Comparison of ENCODE assay signal across 8 cellular contexts in genomic region chr12:66861157-66861750, GRCh38.
DNase-seq lines count a peak whose midpoint lies in the region; ATAC-seq and TF ChIP-seq lines count a peak whose summit lies in the region.

No MANE protein-coding gene starts in this region.

- CTCF ChIA-PET in HEK293 (lab: Yijun Ruan, JAX), result interaction anchor here (0.6 to 2.5 kb wide), 24 partner anchors 10 to 1970 kb away, joined by 3 to 26 read pairs (median 4); partner anchors contain the start of gene CAND1

- peak; percentile 77 for TF ChIP-seq CTCF in HEK293 (tag by site-specific recombination; IDR thresholded peaks at IDR 0.05)
- peak; percentile 94 for TF ChIP-seq CTCF in liver (IDR thresholded peaks at IDR 0.05; ENCODE audit: low read depth, low read length, missing input control)

- H3K4me1 ChIP-seq in HEK293 (ENCODE audit: control insufficient read depth, insufficient read depth, low read length) (no peaks in the 10 kb centered on the region), liver (ENCODE audit: control insufficient read depth in 4 of 4, insufficient read depth in 4 of 4, low read length in 3 of 4) (no peaks in the 10 kb centered on the region)

- no peaks in the 10 kb centered on the region for H3K36me3 ChIP-seq in HEK293 (ENCODE audit: control insufficient read depth in 2 of 2, insufficient read depth in 1 of 2, low read length in 2 of 2)
- H3K36me3 ChIP-seq in liver (ENCODE audit: control insufficient read depth in 4 of 4, insufficient read depth in 3 of 4, low read depth in 1 of 4, low read length in 3 of 4), result no peaks in the 10 kb centered on the region

- POLR2A ChIA-PET in HEK293 (lab: Yijun Ruan, JAX), result no interaction called here

- no peak for ATAC-seq in GM19023 (IDR thresholded peaks at IDR 0.05; ENCODE audit: unreplicated experiment)

- DNase-seq in GDM1 (lab: John Stamatoyannopoulos, UW), result peak; percentile 21
- peak; percentile 34 for DNase-seq in NCI-H2029 treated with DMSO at 0.1 percent for 48 hours (lab: John Stamatoyannopoulos, UW)
- peak; percentile 65 for DNase-seq in activated CD4-positive, CD25-positive, alpha-beta regulatory T cell treated with anti-CD3 and anti-CD28 coated beads, Interleukin-2, amount 50 U/mL, for 72 hours
- peak; percentile 26 for DNase-seq in cerebellum (ENCODE audit: low spot score)
- DNase-seq in stimulated activated CD4-positive, alpha-beta T cell treated with anti-CD3 and anti-CD28 coated beads, TNF-alpha, amount 100 ng/mL, for 1 hour (ENCODE audit: low read depth in 3 of 3, low spot score in 1 of 3), result peak; percentile 11 to 40 (median 13)

- H3K27ac ChIP-seq in HEK293 (ENCODE audit: extremely low read depth, low read depth, low read length) (no peak overlapping the region), liver (ENCODE audit: low read depth in 1 of 2, low read length in 2 of 2) (no peak overlapping the region)

- WGBS in liver, result 25% methylated on average over 3 of the region's 3 CpGs

- TF ChIP-seq RAD21 in liver (IDR thresholded peaks at IDR 0.05), result peak; percentile 72 to 81

- H3K9ac ChIP-seq in liver (ENCODE audit: low read depth in 1 of 2, low read length in 2 of 2), result no peak overlapping the region

- H3K9me3 ChIP-seq in HEK293 (ENCODE audit: control insufficient read depth, insufficient read depth, low read depth, low read length) (no peaks in the 10 kb centered on the region), liver (ENCODE audit: control insufficient read depth in 4 of 4, low read length in 3 of 4) (no peaks in the 10 kb centered on the region)

- no peak overlapping the region for H3K4me3 ChIP-seq in HEK293 (ENCODE audit: low read depth, low read length)
- H3K4me3 ChIP-seq in liver (ENCODE audit: low read depth in 1 of 3, low read length in 3 of 3), result no peak overlapping the region

- H3K27me3 ChIP-seq in liver (ENCODE audit: control insufficient read depth in 4 of 4, insufficient read depth in 4 of 4, low read length in 3 of 4), result peaks cover 0 to 4% (median 0%) of the 10 kb centered on the region in 4 donors

TF ChIP-seq in HEK293, 187 proteins besides CTCF, POLR2A, EP300 and RAD21 (continues in another document):
- TF ChIP-seq GLIS2 (tag by site-specific recombination; IDR thresholded peaks at IDR 0.05), result no peak
- no peak for TF ChIP-seq ZNF776 (tag by site-specific recombination; IDR thresholded peaks at IDR 0.05; ENCODE audit: borderline replicate concordance)
- TF ChIP-seq, protein P1, sequence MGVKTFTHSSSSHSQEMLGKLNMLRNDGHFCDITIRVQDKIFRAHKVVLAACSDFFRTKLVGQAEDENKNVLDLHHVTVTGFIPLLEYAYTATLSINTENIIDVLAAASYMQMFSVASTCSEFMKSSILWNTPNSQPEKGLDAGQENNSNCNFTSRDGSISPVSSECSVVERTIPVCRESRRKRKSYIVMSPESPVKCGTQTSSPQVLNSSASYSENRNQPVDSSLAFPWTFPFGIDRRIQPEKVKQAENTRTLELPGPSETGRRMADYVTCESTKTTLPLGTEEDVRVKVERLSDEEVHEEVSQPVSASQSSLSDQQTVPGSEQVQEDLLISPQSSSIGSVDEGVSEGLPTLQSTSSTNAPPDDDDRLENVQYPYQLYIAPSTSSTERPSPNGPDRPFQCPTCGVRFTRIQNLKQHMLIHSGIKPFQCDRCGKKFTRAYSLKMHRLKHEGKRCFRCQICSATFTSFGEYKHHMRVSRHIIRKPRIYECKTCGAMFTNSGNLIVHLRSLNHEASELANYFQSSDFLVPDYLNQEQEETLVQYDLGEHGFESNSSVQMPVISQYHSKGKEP (tag by site-specific recombination; IDR thresholded peaks at IDR 0.05), result peak; percentile 86
- TF ChIP-seq ZNF629 (tag by site-specific recombination; IDR thresholded peaks at IDR 0.05), result 0 out of 2 replicates have a peak, but pooled peaks have one; percentile 20
- TF ChIP-seq ZNF560 (tag by site-specific recombination; IDR thresholded peaks at IDR 0.05; ENCODE audit: borderline replicate concordance), result no peak
- TF ChIP-seq ZNF362 (tag by site-specific recombination; IDR thresholded peaks at IDR 0.05), result peak; percentile 74; the same call in 1 of the 2 replicates
- TF ChIP-seq ZNF660 (tag by site-specific recombination; IDR thresholded peaks at IDR 0.05), result peak; percentile 65; the same call in 1 of the 2 replicates
- TF ChIP-seq PRDM1 (tag by site-specific recombination; IDR thresholded peaks at IDR 0.05), result no peak
- TF ChIP-seq, protein P2, sequence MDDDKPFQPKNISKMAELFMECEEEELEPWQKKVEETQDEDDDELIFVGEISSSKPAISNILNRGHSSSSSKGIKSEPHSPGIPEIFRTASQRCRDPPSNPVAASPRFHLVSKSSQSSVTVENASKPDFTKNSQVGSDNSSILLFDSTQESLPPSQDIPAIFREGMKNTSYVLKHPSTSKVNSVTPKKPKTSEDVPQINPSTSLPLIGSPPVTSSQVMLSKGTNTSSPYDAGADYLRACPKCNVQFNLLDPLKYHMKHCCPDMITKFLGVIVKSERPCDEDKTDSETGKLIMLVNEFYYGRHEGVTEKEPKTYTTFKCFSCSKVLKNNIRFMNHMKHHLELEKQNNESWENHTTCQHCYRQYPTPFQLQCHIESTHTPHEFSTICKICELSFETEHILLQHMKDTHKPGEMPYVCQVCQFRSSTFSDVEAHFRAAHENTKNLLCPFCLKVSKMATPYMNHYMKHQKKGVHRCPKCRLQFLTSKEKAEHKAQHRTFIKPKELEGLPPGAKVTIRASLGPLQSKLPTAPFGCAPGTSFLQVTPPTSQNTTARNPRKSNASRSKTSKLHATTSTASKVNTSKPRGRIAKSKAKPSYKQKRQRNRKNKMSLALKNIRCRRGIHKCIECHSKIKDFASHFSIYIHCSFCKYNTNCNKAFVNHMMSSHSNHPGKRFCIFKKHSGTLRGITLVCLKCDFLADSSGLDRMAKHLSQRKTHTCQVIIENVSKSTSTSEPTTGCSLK (tag by site-specific recombination; IDR thresholded peaks at IDR 0.05), result no peak

TF ChIP-seq in liver, 16 proteins besides CTCF, POLR2A, EP300 and RAD21:
- TF ChIP-seq, protein P3, sequence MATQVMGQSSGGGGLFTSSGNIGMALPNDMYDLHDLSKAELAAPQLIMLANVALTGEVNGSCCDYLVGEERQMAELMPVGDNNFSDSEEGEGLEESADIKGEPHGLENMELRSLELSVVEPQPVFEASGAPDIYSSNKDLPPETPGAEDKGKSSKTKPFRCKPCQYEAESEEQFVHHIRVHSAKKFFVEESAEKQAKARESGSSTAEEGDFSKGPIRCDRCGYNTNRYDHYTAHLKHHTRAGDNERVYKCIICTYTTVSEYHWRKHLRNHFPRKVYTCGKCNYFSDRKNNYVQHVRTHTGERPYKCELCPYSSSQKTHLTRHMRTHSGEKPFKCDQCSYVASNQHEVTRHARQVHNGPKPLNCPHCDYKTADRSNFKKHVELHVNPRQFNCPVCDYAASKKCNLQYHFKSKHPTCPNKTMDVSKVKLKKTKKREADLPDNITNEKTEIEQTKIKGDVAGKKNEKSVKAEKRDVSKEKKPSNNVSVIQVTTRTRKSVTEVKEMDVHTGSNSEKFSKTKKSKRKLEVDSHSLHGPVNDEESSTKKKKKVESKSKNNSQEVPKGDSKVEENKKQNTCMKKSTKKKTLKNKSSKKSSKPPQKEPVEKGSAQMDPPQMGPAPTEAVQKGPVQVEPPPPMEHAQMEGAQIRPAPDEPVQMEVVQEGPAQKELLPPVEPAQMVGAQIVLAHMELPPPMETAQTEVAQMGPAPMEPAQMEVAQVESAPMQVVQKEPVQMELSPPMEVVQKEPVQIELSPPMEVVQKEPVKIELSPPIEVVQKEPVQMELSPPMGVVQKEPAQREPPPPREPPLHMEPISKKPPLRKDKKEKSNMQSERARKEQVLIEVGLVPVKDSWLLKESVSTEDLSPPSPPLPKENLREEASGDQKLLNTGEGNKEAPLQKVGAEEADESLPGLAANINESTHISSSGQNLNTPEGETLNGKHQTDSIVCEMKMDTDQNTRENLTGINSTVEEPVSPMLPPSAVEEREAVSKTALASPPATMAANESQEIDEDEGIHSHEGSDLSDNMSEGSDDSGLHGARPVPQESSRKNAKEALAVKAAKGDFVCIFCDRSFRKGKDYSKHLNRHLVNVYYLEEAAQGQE (IDR thresholded peaks at IDR 0.05), result peak; percentile 29
- no peak for TF ChIP-seq FOXA2 (IDR thresholded peaks at IDR 0.05)

Comparison
In these comparisons a context has a peak if more than half of its experiments do, and no peak if none do; other contexts are left out.
1. DNase-seq: peak in every context shown above with its lines; median percentile 65 in activated CD4-positive, CD25-positive, alpha-beta regulatory T cell treated with anti-CD3 and anti-CD28 coated beads, Interleukin-2, amount 50 U/mL, for 72 hours; 34 in NCI-H2029 treated with DMSO at 0.1 percent for 48 hours; 26 in cerebellum; 21 in GDM1; 13 in stimulated activated CD4-positive, alpha-beta T cell treated with anti-CD3 and anti-CD28 coated beads, TNF-alpha, amount 100 ng/mL, for 1 hour.